In genomic region chr20:32326507-32326851, GRCh38 we compare ENCODE assay signal across 11 cellular contexts. TPM values are rescaled to one million over a fixed set of nuclear protein-coding genes. Genes with fewer than 3 reads are reported as not detected.
DNase-seq lines count a peak whose midpoint lies in the region; ATAC-seq and TF ChIP-seq lines count a peak whose summit lies in the region.
"Had no signal": no experiment of that assay in that cellular context is flagged by ENCODE, and none has a peak within 500 bp of the region (broad histone marks: within the 10 kb centered on the region; RNA-seq: fewer than 3 reads in every experiment).

No MANE protein-coding gene starts in this region.

- peaks cover 21% of the 10 kb centered on the region for H3K4me1 Mint-ChIP-seq in activated CD4-positive, alpha-beta T cell treated with anti-CD3 and anti-CD28 coated beads for 36 hours
- peaks cover 19% of the 10 kb centered on the region for H3K4me1 Mint-ChIP-seq in endodermal cell

- 44 to 90% methylated on average over 1 of the region's 1 CpG for WGBS in endodermal cell (ENCODE audit: insufficient coverage in 1 of 2, insufficient read length in 1 of 2), 2 experiments
- WGBS in psoas muscle, 3 donors: 83 to 92% (median 83%) methylated on average over 1 of the region's 1 CpG
- 86% methylated on average over 1 of the region's 1 CpG for WGBS in suprapubic skin

- DNase-seq in activated CD4-positive, alpha-beta T cell treated with anti-CD3 and anti-CD28 coated beads for 36 hours: no peak
- DNase-seq in activated CD4-positive, alpha-beta T cell treated with anti-CD3 and anti-CD28 coated beads, Interleukin-2, amount 50 U/mL, for 4 hours: no peak
- DNase-seq in NCI-H345 treated with DMSO at 0.1 percent for 48 hours (lab: John Stamatoyannopoulos, UW; ENCODE audit: unreplicated experiment): peak; percentile 90
- no peak for DNase-seq in endodermal cell
- no peak for DNase-seq in psoas muscle
- DNase-seq in suprapubic skin (ENCODE audit: low spot score in 2 of 2): no peak
- DNase-seq in omental fat pad (ENCODE audit: low spot score): no peak
- no peak for DNase-seq in LoVo (ENCODE audit: low spot score)
- DNase-seq: activated effector memory CD4-positive, alpha-beta T cell treated with anti-CD3 and anti-CD28 coated beads, Interleukin-2, amount 50 U/mL, for 16 hours; GDM1 had no signal

- H3K27me3 ChIP-seq in endodermal cell (ENCODE audit: control insufficient read depth, insufficient read depth, low read length, poor library complexity, severe bottlenecking) (no peaks in the 10 kb centered on the region), psoas muscle (ENCODE audit: insufficient read depth in 3 of 3, low read length in 2 of 3) (no peaks in the 10 kb centered on the region), suprapubic skin (no peaks in the 10 kb centered on the region)
- H3K27me3 ChIP-seq: vagina had no signal

- peaks cover 44% of the 10 kb centered on the region for H3K36me3 Mint-ChIP-seq in activated CD4-positive, alpha-beta T cell treated with anti-CD3 and anti-CD28 coated beads for 36 hours (ENCODE audit: low read depth)
- H3K36me3 Mint-ChIP-seq in endodermal cell (ENCODE audit: low read depth): peaks cover 31% of the 10 kb centered on the region

- TF ChIP-seq POLR2A in suprapubic skin (IDR thresholded peaks at IDR 0.05): no peak

- H3K9me3 ChIP-seq in endodermal cell (ENCODE audit: control insufficient read depth, low read length) (no peaks in the 10 kb centered on the region), psoas muscle (no peaks in the 10 kb centered on the region), suprapubic skin (no peaks in the 10 kb centered on the region)
- H3K9me3 ChIP-seq: vagina had no signal

- no peaks in the 10 kb centered on the region for H3K9me3 Mint-ChIP-seq in activated CD4-positive, alpha-beta T cell treated with anti-CD3 and anti-CD28 coated beads for 36 hours (ENCODE audit: low read depth)
- no peaks in the 10 kb centered on the region for H3K9me3 Mint-ChIP-seq in endodermal cell

- H3K4me3 ChIP-seq in endodermal cell (ENCODE audit: low read length): peak overlapping the region; percentile 4
- no peak overlapping the region for H3K4me3 ChIP-seq in psoas muscle
- no peak overlapping the region for H3K4me3 ChIP-seq in suprapubic skin
- H3K4me3 ChIP-seq: vagina had no signal

- TF ChIP-seq EP300 in suprapubic skin (IDR thresholded peaks at IDR 0.05): no peak

- H3K27ac ChIP-seq in endodermal cell (ENCODE audit: low read depth, low read length) (no peak overlapping the region), psoas muscle (peak overlapping the region; percentile 23), suprapubic skin (no peak overlapping the region)
- H3K27ac ChIP-seq: vagina had no signal

- no peaks in the 10 kb centered on the region for H3K27me3 Mint-ChIP-seq in activated CD4-positive, alpha-beta T cell treated with anti-CD3 and anti-CD28 coated beads for 36 hours
- H3K27me3 Mint-ChIP-seq in endodermal cell (ENCODE audit: insufficient read depth): no peaks in the 10 kb centered on the region

- intact Hi-C loops in activated CD4-positive, alpha-beta T cell treated with anti-CD3 and anti-CD28 coated beads for 36 hours (cut with DNase I, micrococcal nuclease): no loop called here
- intact Hi-C loops in psoas muscle (cut with DNase I): no loop called here

- H3K36me3 ChIP-seq in endodermal cell (ENCODE audit: control insufficient read depth, insufficient read depth, low read length) (peaks cover 18% of the 10 kb centered on the region), psoas muscle (ENCODE audit: insufficient read depth in 1 of 2, low read depth in 1 of 2) (peaks cover 3 to 37% of the 10 kb centered on the region in 2 donors), suprapubic skin (peaks cover 33% of the 10 kb centered on the region)

- H3K27ac Mint-ChIP-seq in activated CD4-positive, alpha-beta T cell treated with anti-CD3 and anti-CD28 coated beads for 36 hours: peak overlapping the region; percentile 27
- H3K27ac Mint-ChIP-seq in endodermal cell: peak overlapping the region; percentile 80

- TF ChIP-seq CTCF in endodermal cell (conservative IDR thresholded peaks at IDR 0.05): no peak
- no peak for TF ChIP-seq CTCF in psoas muscle (IDR thresholded peaks at IDR 0.05)
- TF ChIP-seq CTCF in suprapubic skin (IDR thresholded peaks at IDR 0.05): no peak
- TF ChIP-seq CTCF in omental fat pad (IDR thresholded peaks at IDR 0.05): no peak

- peak overlapping the region; percentile 50 for H3K9ac ChIP-seq in endodermal cell (ENCODE audit: extremely low read depth, low read length, poor library complexity, severe bottlenecking)

- H3K4me1 ChIP-seq in endodermal cell (ENCODE audit: control insufficient read depth, insufficient read depth, low read length) (peaks cover 4% of the 10 kb centered on the region), psoas muscle (no peaks in the 10 kb centered on the region), suprapubic skin (no peaks in the 10 kb centered on the region)
- H3K4me1 ChIP-seq: vagina had no signal

- H3K4me3 Mint-ChIP-seq in activated CD4-positive, alpha-beta T cell treated with anti-CD3 and anti-CD28 coated beads for 36 hours: no peak overlapping the region
- no peak overlapping the region for H3K4me3 Mint-ChIP-seq in endodermal cell

- POLR2A ChIA-PET in activated CD4-positive, alpha-beta T cell treated with anti-CD3 and anti-CD28 coated beads for 36 hours (lab: Charles Lee): interaction anchor here (0.6 kb wide), 1 partner anchor 94 kb away, joined by 3 read pairs; no protein-coding TSS in a partner anchor

- CTCF ChIA-PET in activated CD4-positive, alpha-beta T cell treated with anti-CD3 and anti-CD28 coated beads for 36 hours (lab: Charles Lee): interaction anchor here (0.5 to 0.9 kb wide), 2 partner anchors 44 to 496 kb away, joined by 3 read pairs; no protein-coding TSS in a partner anchor

- no peak for ATAC-seq in activated CD4-positive, alpha-beta T cell treated with anti-CD3 and anti-CD28 coated beads for 36 hours
- no peak for ATAC-seq in psoas muscle
- no peak for ATAC-seq in omental fat pad (ENCODE audit: low FRiP score)

RNA-seq across cellular contexts. Expression of gene ASXL1, which starts 31.7 kb away (rescaled TPM):
- total RNA-seq in activated CD4-positive, alpha-beta T cell treated with anti-CD3 and anti-CD28 coated beads for 36 hours: 100 to 1,000 TPM; 129 to 141 TPM
- total RNA-seq in endodermal cell: 10 to 100 TPM; 88.9 to 98.6 TPM
- polyA plus RNA-seq in endodermal cell (2013, experiment 1 of 2): 72.1 TPM
- 63.8 TPM for polyA plus RNA-seq in endodermal cell (2013, experiment 2 of 2)
- total RNA-seq in psoas muscle: 10 to 100 TPM; 22.4 to 52.0 (median 41.5) TPM
- polyA plus RNA-seq in psoas muscle: 10 to 100 TPM; 18.5 to 23.2 (median 21.5) TPM
- total RNA-seq in suprapubic skin: 100 to 1,000 TPM in 1 of 4 donors, 10 to 100 TPM in 3; 43.2 to 143 (median 71.8) TPM
- total RNA-seq in omental fat pad: 100 to 1,000 TPM in 2 of 4 donors, 10 to 100 TPM in 2; 69.2 to 139 (median 104) TPM

RNA-seq across cellular contexts. Expression of gene KIF3B, which starts 49.0 kb away (rescaled TPM):
- 10 to 100 TPM; 39.9 to 40.7 TPM for total RNA-seq in activated CD4-positive, alpha-beta T cell treated with anti-CD3 and anti-CD28 coated beads for 36 hours
- total RNA-seq in endodermal cell (10 to 100 TPM; 31.4 to 41.1 TPM), psoas muscle (1 to 10 TPM; 4.2 to 8.5 (median 6.7) TPM), suprapubic skin (10 to 100 TPM; 12.7 to 17.3 (median 14.9) TPM), omental fat pad (10 to 100 TPM; 19.9 to 25.4 (median 22.7) TPM)
- 21.1 TPM for polyA plus RNA-seq in endodermal cell (2013, experiment 1 of 2)
- polyA plus RNA-seq in endodermal cell (2013, experiment 2 of 2): 21.3 TPM
- polyA plus RNA-seq in psoas muscle: 10 to 100 TPM in 1 of 3 donors, 1 to 10 TPM in 2; 3.3 to 11.4 (median 9.6) TPM
